Comparison of ENCODE assay signal across 14 cellular contexts in genomic region chr20:41275181-41275793, GRCh38. TPM values are rescaled to one million over a fixed set of nuclear protein-coding genes. Genes with fewer than 3 reads are reported as not detected.
DNase-seq lines count a peak whose midpoint lies in the region; ATAC-seq, FAIRE-seq and TF ChIP-seq lines count a peak whose summit lies in the region.
"Had no signal": no experiment of that assay in that cellular context is flagged by ENCODE, and none has a peak within 500 bp of the region (broad histone marks: within the 10 kb centered on the region; RNA-seq: fewer than 3 reads in every experiment).

No MANE protein-coding gene starts in this region.

- 79% methylated on average over 5 of the region's 6 CpGs for WGBS in K562 (ENCODE audit: insufficient coverage, low coverage, missing lambda C conversion rate)

- H3K27ac ChIP-seq in K562 (ENCODE audit: extremely low read depth, low read depth, low read length) (no peak overlapping the region), layer of hippocampus (ENCODE audit: low read depth, low read length) (peak overlapping the region; percentile 72), upper lobe of right lung (peak overlapping the region; percentile 28)
- H3K27ac ChIP-seq: RWPE1 had no signal

- ATAC-seq in K562 (no peak), upper lobe of right lung (peak; percentile 36)
- ATAC-seq in activated T-cell treated with anti-CD3 and anti-CD28 coated beads, Interleukin-2, amount 50 U/mL, for 72 hours (replicated peaks in 1 of 2), result no peak

- no peaks in the 10 kb centered on the region for H3K79me2 ChIP-seq in K562 (ENCODE audit: control insufficient read depth, insufficient read depth, low read length)

- TF ChIP-seq CTCF in K562 (IDR thresholded peaks at IDR 0.05 in 2 of 3, conservative IDR thresholded peaks at IDR 0.05 in 1 of 3; ENCODE audit: insufficient read depth in 2 of 3, low read depth in 1 of 3, low read length in 3 of 3) (no peak), upper lobe of right lung (IDR thresholded peaks at IDR 0.05) (no peak)

- peak; percentile 26 for FAIRE-seq in K562 (lab: Jason Lieb, UNC)

- H3K27me3 ChIP-seq in K562 (ENCODE audit: control insufficient read depth in 2 of 2, insufficient read depth in 2 of 2, low read length in 2 of 2), result no peaks in the 10 kb centered on the region
- H3K27me3 ChIP-seq in layer of hippocampus (ENCODE audit: control insufficient read depth, insufficient read depth, low read length), result no peaks in the 10 kb centered on the region
- no peaks in the 10 kb centered on the region for H3K27me3 ChIP-seq in upper lobe of right lung

- no peaks in the 10 kb centered on the region for H3K36me3 Mint-ChIP-seq in activated T-cell treated with anti-CD3 and anti-CD28 coated beads, Interleukin-2, amount 50 U/mL, for 72 hours (ENCODE audit: insufficient read depth in 2 of 2)

- in situ Hi-C loops in K562 (cut with MboI), result no loop called here

- BruUV-seq in K562 (replicated peaks; lab: Mats Ljungman, UMichigan), result no TSS peak

- H3K9me1 ChIP-seq in K562 (ENCODE audit: control insufficient read depth, insufficient read depth, low read length), result no peaks in the 10 kb centered on the region

- POLR2A ChIA-PET in K562 (lab: Yijun Ruan, JAX), result interaction anchor here (0.7 to 1.2 kb wide), 2 partner anchors 12 to 128 kb away, joined by 3 to 6 read pairs; no protein-coding TSS in a partner anchor

- H3K4me3 ChIP-seq in K562 (no peak overlapping the region), upper lobe of right lung (no peak overlapping the region)

- H3K27ac Mint-ChIP-seq in activated T-cell treated with anti-CD3 and anti-CD28 coated beads, Interleukin-2, amount 50 U/mL, for 72 hours, result no peak overlapping the region
- H3K27ac Mint-ChIP-seq: memory B cell had no signal

- intact Hi-C loops in K562 (cut with micrococcal nuclease), result no loop called here
- intact Hi-C loops in upper lobe of right lung (cut with DNase I), result no loop called here

- no peak for TF ChIP-seq POLR2A in K562 (conservative IDR thresholded peaks at IDR 0.05)

- H3K4me1 ChIP-seq in K562 (replicated peaks in 1 of 2; ENCODE audit: control insufficient read depth in 2 of 2, insufficient read depth in 2 of 2, low read length in 2 of 2), result no peaks in the 10 kb centered on the region
- H3K4me1 ChIP-seq in upper lobe of right lung, result peaks cover 13% of the 10 kb centered on the region

- DNase-seq in SIG-M5 treated with dmso at 0.1 percent for 504 hours (lab: John Stamatoyannopoulos, UW; ENCODE audit: unreplicated experiment), result peak; percentile 10
- no peak for DNase-seq in SIG-M5 (lab: John Stamatoyannopoulos, UW)
- no peak for DNase-seq in K562 (ENCODE audit: extremely low read depth in 1 of 4, low spot score in 3 of 4)
- DNase-seq in upper lobe of right lung, result no peak
- no peak for DNase-seq in stimulated activated CD4-positive, alpha-beta T cell treated with anti-CD3 and anti-CD28 coated beads, Interleukin-2, amount 100 ng/mL, for 24 hours
- DNase-seq in activated T-cell treated with anti-CD3 and anti-CD28 coated beads, Interleukin-2, amount 50 U/mL, for 72 hours, result no peak
- DNase-seq in activated CD4-positive, alpha-beta T cell treated with anti-CD3 and anti-CD28 coated beads, Interleukin-2, amount 50 U/mL, for 4 hours, result no peak
- DNase-seq: activated T-cell treated with anti-CD3 and anti-CD28 coated beads for 4 hours, DMS153, foreskin melanocyte, NCI-H345 had no signal

- H3K9me3 ChIP-seq in K562 (replicated peaks; ENCODE audit: control insufficient read depth, insufficient read depth, low read depth, low read length), result no peaks in the 10 kb centered on the region
- H3K9me3 ChIP-seq in upper lobe of right lung, result no peaks in the 10 kb centered on the region

- CTCF ChIA-PET in K562 (lab: Yijun Ruan, JAX; ENCODE audit: low intra/inter-chr PET ratio), result no interaction called here

- H3K9me3 Mint-ChIP-seq in activated T-cell treated with anti-CD3 and anti-CD28 coated beads, Interleukin-2, amount 50 U/mL, for 72 hours, result no peaks in the 10 kb centered on the region

- no peak overlapping the region for H3K9ac ChIP-seq in K562 (ENCODE audit: insufficient read depth in 1 of 2, low read depth in 2 of 2, low read length in 2 of 2)

- TF ChIP-seq EP300 in K562 (IDR thresholded peaks at IDR 0.05; ENCODE audit: low read length), result no peak

- no peak overlapping the region for H3K4me3 Mint-ChIP-seq in activated T-cell treated with anti-CD3 and anti-CD28 coated beads, Interleukin-2, amount 50 U/mL, for 72 hours
- H3K4me3 Mint-ChIP-seq: memory B cell had no signal

- H3K4me1 Mint-ChIP-seq in activated T-cell treated with anti-CD3 and anti-CD28 coated beads, Interleukin-2, amount 50 U/mL, for 72 hours (ENCODE audit: low read depth), result no peaks in the 10 kb centered on the region

- no peak overlapping the region for H2AFZ ChIP-seq in K562 (ENCODE audit: low read depth, low read length)

- H3K36me3 ChIP-seq in K562 (ENCODE audit: control insufficient read depth, insufficient read depth, low read length) (no peaks in the 10 kb centered on the region), upper lobe of right lung (no peaks in the 10 kb centered on the region)

- no peak overlapping the region for H3K4me2 ChIP-seq in K562 (ENCODE audit: insufficient read depth, low read length)

- no peaks in the 10 kb centered on the region for H4K20me1 ChIP-seq in K562 (replicated peaks; ENCODE audit: control insufficient read depth, insufficient read depth, low read length)

- H3K27me3 Mint-ChIP-seq in activated T-cell treated with anti-CD3 and anti-CD28 coated beads, Interleukin-2, amount 50 U/mL, for 72 hours (ENCODE audit: low read depth), result no peaks in the 10 kb centered on the region
- H3K27me3 Mint-ChIP-seq: memory B cell had no signal

- no peak for TF ChIP-seq RAD21 in K562 (CRISPR knock-in tag; conservative IDR thresholded peaks at IDR 0.05 in 1 of 2, IDR thresholded peaks at IDR 0.05 in 1 of 2)

TF ChIP-seq in K562, 482 proteins besides CTCF, POLR2A, EP300 and RAD21:
- TF ChIP-seq POLR2AphosphoS5 (IDR thresholded peaks at IDR 0.05; ENCODE audit: control insufficient read depth, insufficient read depth, low read depth, low read length), result no peak

RNA-seq across cellular contexts. Expression of gene ZHX3, which starts 42.2 kb away (rescaled TPM):
- 11.4 and 16.1 TPM in 2 replicates for total RNA-seq in K562 (2011; cell fraction: chromatin; rRNA removed; ENCODE audit: low replicate concordance)
- total RNA-seq in K562 (2011; cell fraction: nucleolus; rRNA removed), result 5.2 and 6.6 TPM in 2 replicates
- 9.6 and 10.9 TPM in 2 replicates for total RNA-seq in K562 (2011; cell fraction: nucleoplasm; rRNA removed)
- total RNA-seq in K562 (2014; rRNA removed), result 3.7 and 6.0 TPM in 2 replicates
- 6.9 and 7.1 TPM in 2 replicates for total RNA-seq in K562 (2014; rRNA removed; fragmentation: Illumina TruSeq; extraction: Trizol)
- total RNA-seq in K562 (2015; rRNA removed; fragmentation: Illumina TruSeq; extraction: Trizol), result 5.5 and 6.1 TPM in 2 replicates
- 14.6 and 14.8 TPM in 2 replicates for total RNA-seq in K562 (2021)
- 4.9 and 5.7 TPM in 2 replicates for polyA plus RNA-seq in K562 (2011; rRNA removed)
- 4.1 and 4.4 TPM in 2 replicates for polyA plus RNA-seq in K562 (2011; cell fraction: cytosol; rRNA removed)
- polyA plus RNA-seq in K562 (2011; cell fraction: nucleus; rRNA removed), result 5.9 and 6.0 TPM in 2 replicates
- polyA plus RNA-seq in K562 (2012), result 4.7 and 4.8 TPM in 2 replicates
- 7.4 and 7.9 TPM in 2 replicates for polyA plus RNA-seq in K562 (2014; fragmentation: Illumina TruSeq; extraction: Trizol)
- polyA plus RNA-seq in K562 (2014; fragmentation: Nextera tagmentation; extraction: Ambion mirVana), result 1 to 10 TPM in 1 of 2 experiments, under 1 TPM in 1; 0.80 to 1.4 TPM
- polyA plus RNA-seq in K562 (2014; rRNA removed), result 3.5 and 4.6 TPM in 2 replicates
- 9.0 and 10.6 TPM in 2 replicates for polyA minus RNA-seq in K562 (2011; rRNA and poly(A)+ RNA removed)
- polyA minus RNA-seq in K562 (2011; cell fraction: cytosol; rRNA and poly(A)+ RNA removed), result 4.0 and 5.6 TPM in 2 replicates
- 4.0 and 6.7 TPM in 2 replicates for polyA minus RNA-seq in K562 (2011; cell fraction: nucleus; rRNA and poly(A)+ RNA removed)
- total RNA-seq in upper lobe of right lung, result 45.3 TPM
- 10 to 100 TPM; 10.2 to 11.5 TPM for total RNA-seq in activated T-cell treated with anti-CD3 and anti-CD28 coated beads, Interleukin-2, amount 50 U/mL, for 72 hours
